21 cellular contexts compared by ENCODE assay signal in genomic region chr22:25495286-25495685, GRCh38.
DNase-seq lines count a peak whose midpoint lies in the region; FAIRE-seq and TF ChIP-seq lines count a peak whose summit lies in the region.
"Had no signal": no experiment of that assay in that cellular context is flagged by ENCODE, and none has a peak within 500 bp of the region (broad histone marks: within the 10 kb centered on the region; RNA-seq: fewer than 3 reads in every experiment).

No MANE protein-coding gene starts in this region.

- FAIRE-seq in GM12892 (lab: Jason Lieb, UNC): no peak

- H3K9me3 ChIP-seq in breast epithelium (no peaks in the 10 kb centered on the region), trophoblast cell (ENCODE audit: insufficient read depth, low read depth, low read length) (no peaks in the 10 kb centered on the region)
- H3K9me3 ChIP-seq: Caco-2, HAP-1, spleen had no signal

- H3K4me3 Mint-ChIP-seq in MCF 10A (ENCODE audit: unreplicated experiment): no peak overlapping the region
- H3K4me3 Mint-ChIP-seq: activated CD8-positive, alpha-beta T cell treated with anti-CD3 and anti-CD28 coated beads, Interleukin-2, amount 10 ng/mL, durations not matched to agents 7 days and 5 days; dendritic cell treated with granulocyte-macrophage colony-stimulating factor and Interleukin-4, amounts not matched to agents 40 ng/mL and 50 ng/mL, for 4 days; neural progenitor cell had no signal

- no peak overlapping the region for H4K12ac ChIP-seq in trophoblast cell (ENCODE audit: low read depth, low read length)

- H3K4me3 ChIP-seq in breast epithelium (no peak overlapping the region), trophoblast cell (ENCODE audit: low read depth, low read length) (no peak overlapping the region)
- H3K4me3 ChIP-seq: HAP-1, neural progenitor cell, spleen had no signal

- no peak overlapping the region for H3K14ac ChIP-seq in trophoblast cell (ENCODE audit: low read length)

- no peak overlapping the region for H2AFZ ChIP-seq in trophoblast cell (ENCODE audit: insufficient read depth, low read length, poor library complexity)
- H2AFZ ChIP-seq: neural progenitor cell had no signal

- BruUV-seq in MCF 10A (replicated peaks; lab: Mats Ljungman, UMichigan): no TSS peak

- H3K27ac Mint-ChIP-seq in MCF 10A (ENCODE audit: low read depth, unreplicated experiment): no peak overlapping the region
- H3K27ac Mint-ChIP-seq: activated CD8-positive, alpha-beta T cell treated with anti-CD3 and anti-CD28 coated beads, Interleukin-2, amount 10 ng/mL, durations not matched to agents 7 days and 5 days; activated naive CD4-positive, alpha-beta T cell treated with anti-CD3 and anti-CD28 coated beads, Interleukin-2, amount 50 U/mL, for 72 hours; neural progenitor cell had no signal

- no peaks in the 10 kb centered on the region for H3K9me3 Mint-ChIP-seq in MCF 10A (ENCODE audit: unreplicated experiment)
- H3K9me3 Mint-ChIP-seq: activated naive CD4-positive, alpha-beta T cell treated with anti-CD3 and anti-CD28 coated beads, Interleukin-2, amount 50 U/mL, for 72 hours; dendritic cell treated with granulocyte-macrophage colony-stimulating factor and Interleukin-4, amounts not matched to agents 40 ng/mL and 50 ng/mL, for 4 days; neural progenitor cell had no signal

- no peaks in the 10 kb centered on the region for H3K36me3 ChIP-seq in breast epithelium
- H3K36me3 ChIP-seq in trophoblast cell (ENCODE audit: control insufficient read depth in 1 of 2, insufficient read depth in 2 of 2, low read length in 2 of 2): no peaks in the 10 kb centered on the region
- H3K36me3 ChIP-seq: HAP-1, neural progenitor cell had no signal

- WGBS in trophoblast cell (ENCODE audit: extremely low coverage, insufficient coverage, insufficient read length): no CpG with 5 or more reads among the region's 1 CpG

- H4K8ac ChIP-seq in trophoblast cell (ENCODE audit: low read depth, low read length): no peak overlapping the region

- CTCF ChIA-PET in MCF 10A (lab: Yijun Ruan, JAX): interaction anchor here (0.6 to 1.1 kb wide), 3 partner anchors 280 to 445 kb away, joined by 3 to 4 read pairs (median 3); no protein-coding TSS in a partner anchor

- H3K27me3 ChIP-seq in breast epithelium (no peaks in the 10 kb centered on the region), trophoblast cell (ENCODE audit: insufficient read depth, low read length) (no peaks in the 10 kb centered on the region)
- H3K27me3 ChIP-seq: neural progenitor cell had no signal

- intact Hi-C loops in MCF 10A (cut with micrococcal nuclease) (no loop called here), breast epithelium (cut with DNase I; ENCODE audit: low total_unique reads) (no loop called here)

- peak; percentile 5 for DNase-seq in MCF 10A (ENCODE audit: unreplicated experiment)
- DNase-seq in breast epithelium (ENCODE audit: low spot score in 2 of 2): no peak
- DNase-seq in NCI-H69 (lab: John Stamatoyannopoulos, UW): peak; percentile 58
- DNase-seq in cerebellum (ENCODE audit: low spot score): peak; percentile 52
- DNase-seq in trophoblast cell: peak; percentile 40 to 75
- DNase-seq in GM12892 (ENCODE audit: insufficient read length): no peak
- no peak for DNase-seq in amniotic stem cell (lab: John Stamatoyannopoulos, UW)
- no peak for DNase-seq in GF-D8 (lab: John Stamatoyannopoulos, UW)
- DNase-seq: activated CD8-positive, alpha-beta T cell treated with anti-CD3 and anti-CD28 coated beads, Interleukin-2, amount 10 ng/mL, durations not matched to agents 7 days and 5 days; activated T-cell treated with anti-CD3 and anti-CD28 coated beads, Interleukin-2, amount 50 U/mL, for 48 hours; Caco-2; hypothalamus; NCI-H2081 treated with DMSO at 0.1 percent for 48 hours; PC-3; spleen; stimulated activated CD4-positive, alpha-beta T cell treated with anti-CD3 and anti-CD28 coated beads, Interleukin-4, amount 100 ng/mL, for 4 hours had no signal

- TF ChIP-seq CTCF in MCF 10A (IDR thresholded peaks at IDR 0.05; ENCODE audit: unreplicated experiment) (no peak), breast epithelium (IDR thresholded peaks at IDR 0.05) (no peak)

- no peak overlapping the region for H2BK12ac ChIP-seq in trophoblast cell (ENCODE audit: low read length)

- no peaks in the 10 kb centered on the region for H3K4me1 ChIP-seq in breast epithelium
- H3K4me1 ChIP-seq in trophoblast cell (ENCODE audit: control insufficient read depth in 1 of 2, insufficient read depth in 2 of 2, low read length in 2 of 2): no peaks in the 10 kb centered on the region
- H3K4me1 ChIP-seq: Caco-2, neural progenitor cell had no signal

- H3K4me1 Mint-ChIP-seq in MCF 10A (ENCODE audit: insufficient read depth, unreplicated experiment): peaks cover 5% of the 10 kb centered on the region

- H3K9ac ChIP-seq in trophoblast cell (ENCODE audit: low read length): no peak overlapping the region
- H3K9ac ChIP-seq: neural progenitor cell had no signal

- H3K27ac ChIP-seq in breast epithelium: no peak overlapping the region
- no peak overlapping the region for H3K27ac ChIP-seq in trophoblast cell (ENCODE audit: low read depth, low read length)
- H3K27ac ChIP-seq: neural progenitor cell, spleen had no signal

- H3K79me1 ChIP-seq in trophoblast cell (ENCODE audit: low read length): no peaks in the 10 kb centered on the region

- H3K27me3 Mint-ChIP-seq in MCF 10A (ENCODE audit: insufficient read depth, unreplicated experiment): peaks cover 31% of the 10 kb centered on the region
- H3K27me3 Mint-ChIP-seq: brain had no signal

- H2BK120ac ChIP-seq in trophoblast cell (ENCODE audit: insufficient read depth, low read length, poor library complexity): no peak overlapping the region

- H3K4me2 ChIP-seq in trophoblast cell (ENCODE audit: low read length): no peak overlapping the region
- H3K4me2 ChIP-seq: neural progenitor cell had no signal

- no peaks in the 10 kb centered on the region for H3K36me3 Mint-ChIP-seq in MCF 10A (ENCODE audit: insufficient read depth, unreplicated experiment)

- no peak overlapping the region for H3K4ac ChIP-seq in trophoblast cell (ENCODE audit: low read depth, low read length)

- no peaks in the 10 kb centered on the region for H3K79me2 ChIP-seq in trophoblast cell (ENCODE audit: control insufficient read depth, insufficient read depth, low read length, poor library complexity)

- POLR2A ChIA-PET in MCF 10A (lab: Yijun Ruan, JAX): interaction anchor here (0.6 to 2.6 kb wide), 4 partner anchors 11 to 1378 kb away, joined by 3 to 12 read pairs (median 4); no protein-coding TSS in a partner anchor

- H3K23ac ChIP-seq in trophoblast cell (ENCODE audit: low read length): no peak overlapping the region

- H2AK5ac ChIP-seq in trophoblast cell (ENCODE audit: low read length): no peak overlapping the region

- no peak overlapping the region for H3K18ac ChIP-seq in trophoblast cell (ENCODE audit: low read length)

- no peak for TF ChIP-seq POLR2A in breast epithelium (IDR thresholded peaks at IDR 0.05)
- TF ChIP-seq POLR2A in GM12892 (IDR thresholded peaks at IDR 0.05; ENCODE audit: low read depth, low read length): no peak

- no peak overlapping the region for H4K91ac ChIP-seq in trophoblast cell (ENCODE audit: low read depth, low read length)

- H2BK5ac ChIP-seq in trophoblast cell (ENCODE audit: low read depth, low read length, poor library complexity): no peak overlapping the region

Comparison
In these comparisons a context has a peak if more than half of its experiments do, and no peak if none do; other contexts are left out.
1. DNase-seq: peak in MCF 10A (single experiment), NCI-H69 (single experiment), cerebellum (single experiment) and trophoblast cell (2 of 2); none in breast epithelium (0 of 2), GM12892 (single experiment), amniotic stem cell (single experiment) and GF-D8 (single experiment).